10 cellular contexts compared by ENCODE assay signal in the genomic region with DNA sequence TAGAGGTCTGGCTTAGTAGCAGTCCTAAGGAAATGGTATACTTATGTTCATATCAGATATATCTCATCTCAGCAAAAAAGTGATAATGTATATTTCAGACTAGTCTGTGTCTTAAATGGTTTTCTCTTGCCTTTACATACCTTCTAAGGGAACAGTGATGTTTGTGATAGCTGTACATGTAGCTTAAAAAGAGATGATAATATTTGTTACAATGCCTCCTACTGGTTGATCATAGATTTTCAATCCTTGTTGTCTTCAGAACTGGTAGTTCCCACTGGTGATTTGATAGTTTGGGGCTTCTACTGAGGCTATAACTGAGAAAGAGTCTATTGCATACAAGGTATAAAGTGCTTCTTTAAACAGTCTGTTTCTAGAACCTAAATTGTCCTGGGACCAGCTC.
A peak's percentile ranks its signal among the peaks of the same experiment; 100 is the strongest.
DNase-seq lines count a peak whose midpoint lies in the region; ATAC-seq, FAIRE-seq and TF ChIP-seq lines count a peak whose summit lies in the region.
"Had no signal": no experiment of that assay in that cellular context is flagged by ENCODE, and none has a peak within 500 bp of the region (broad histone marks: within the 10 kb centered on the region; RNA-seq: fewer than 3 reads in every experiment).

No MANE protein-coding gene starts in this region.

- H3K4me3 ChIP-seq in bronchial epithelial cell (ENCODE audit: low read depth, low read length) (no peak overlapping the region), retinal pigment epithelial cell (ENCODE audit: low read length) (no peak overlapping the region)

- no peaks in the 10 kb centered on the region for H3K36me3 ChIP-seq in bronchial epithelial cell (ENCODE audit: control insufficient read depth, insufficient read depth, low read length)

- TF ChIP-seq CTCF in bronchial epithelial cell (IDR thresholded peaks at IDR 0.05; ENCODE audit: insufficient read depth, low read length, severe bottlenecking) (peak; percentile 24), retinal pigment epithelial cell (conservative IDR thresholded peaks at IDR 0.05; ENCODE audit: low read depth, low read length) (peak; percentile 42)

- H3K27ac Mint-ChIP-seq in activated T-helper 1 cell treated with anti-CD3 and anti-CD28 coated beads, Interleukin-12 subunit alpha, Interleukin-12 subunit beta, Interleukin-2, Interleukin-4 antibody, amounts not matched to agents 30 ng/mL and 10 ng/mL and 1 ng/mL, durations not matched to agents 14 hours and 24 hours and 36 hours = no peak overlapping the region
- H3K27ac Mint-ChIP-seq: dendritic cell treated with granulocyte-macrophage colony-stimulating factor and Interleukin-4, amounts not matched to agents 40 ng/mL and 50 ng/mL, for 4 days; memory B cell had no signal

- peaks cover 4% of the 10 kb centered on the region for H3K27me3 Mint-ChIP-seq in activated T-helper 1 cell treated with anti-CD3 and anti-CD28 coated beads, Interleukin-12 subunit alpha, Interleukin-12 subunit beta, Interleukin-2, Interleukin-4 antibody, amounts not matched to agents 30 ng/mL and 10 ng/mL and 1 ng/mL, durations not matched to agents 14 hours and 24 hours and 36 hours (ENCODE audit: insufficient read depth)
- H3K27me3 Mint-ChIP-seq: memory B cell had no signal

- no peaks in the 10 kb centered on the region for H3K4me1 Mint-ChIP-seq in activated T-helper 1 cell treated with anti-CD3 and anti-CD28 coated beads, Interleukin-12 subunit alpha, Interleukin-12 subunit beta, Interleukin-2, Interleukin-4 antibody, amounts not matched to agents 30 ng/mL and 10 ng/mL and 1 ng/mL, durations not matched to agents 14 hours and 24 hours and 36 hours (ENCODE audit: low read depth)

- DNase-seq in SIG-M5 treated with dmso at 0.1 percent for 504 hours (lab: John Stamatoyannopoulos, UW; ENCODE audit: unreplicated experiment) (peak; percentile 7), SIG-M5 (lab: John Stamatoyannopoulos, UW) (no peak), MV-4-11 (lab: John Stamatoyannopoulos, UW) (peak; percentile 8), bronchial epithelial cell (ENCODE audit: low read depth) (peak; percentile 44), retinal pigment epithelial cell (ENCODE audit: low read depth) (no peak), NCI-H2029 treated with DMSO at 0.1 percent for 48 hours (lab: John Stamatoyannopoulos, UW) (no peak)
- no peak for DNase-seq in activated T-helper 1 cell treated with anti-CD3 and anti-CD28 coated beads, Interleukin-12 subunit alpha, Interleukin-12 subunit beta, Interleukin-2, Interleukin-4 antibody, amounts not matched to agents 30 ng/mL and 10 ng/mL and 1 ng/mL, durations not matched to agents 14 hours and 24 hours and 36 hours (ENCODE audit: low spot score)

- ATAC-seq in HG03025 (IDR thresholded peaks at IDR 0.05; ENCODE audit: low FRiP score, unreplicated experiment) = no peak

- no peak for FAIRE-seq in bronchial epithelial cell (lab: Jason Lieb, UNC)

- H3K4me3 Mint-ChIP-seq in activated T-helper 1 cell treated with anti-CD3 and anti-CD28 coated beads, Interleukin-12 subunit alpha, Interleukin-12 subunit beta, Interleukin-2, Interleukin-4 antibody, amounts not matched to agents 30 ng/mL and 10 ng/mL and 1 ng/mL, durations not matched to agents 14 hours and 24 hours and 36 hours = no peak overlapping the region
- H3K4me3 Mint-ChIP-seq: dendritic cell treated with granulocyte-macrophage colony-stimulating factor and Interleukin-4, amounts not matched to agents 40 ng/mL and 50 ng/mL, for 4 days; memory B cell had no signal

- no peaks in the 10 kb centered on the region for H3K36me3 Mint-ChIP-seq in activated T-helper 1 cell treated with anti-CD3 and anti-CD28 coated beads, Interleukin-12 subunit alpha, Interleukin-12 subunit beta, Interleukin-2, Interleukin-4 antibody, amounts not matched to agents 30 ng/mL and 10 ng/mL and 1 ng/mL, durations not matched to agents 14 hours and 24 hours and 36 hours (ENCODE audit: low read depth)
- H3K36me3 Mint-ChIP-seq: memory B cell had no signal

- H3K27me3 ChIP-seq in bronchial epithelial cell (ENCODE audit: control insufficient read depth, insufficient read depth, low read length) = no peaks in the 10 kb centered on the region

- no peaks in the 10 kb centered on the region for H3K9me3 Mint-ChIP-seq in activated T-helper 1 cell treated with anti-CD3 and anti-CD28 coated beads, Interleukin-12 subunit alpha, Interleukin-12 subunit beta, Interleukin-2, Interleukin-4 antibody, amounts not matched to agents 30 ng/mL and 10 ng/mL and 1 ng/mL, durations not matched to agents 14 hours and 24 hours and 36 hours
- H3K9me3 Mint-ChIP-seq: dendritic cell treated with granulocyte-macrophage colony-stimulating factor and Interleukin-4, amounts not matched to agents 40 ng/mL and 50 ng/mL, for 4 days; memory B cell had no signal

- intact Hi-C loops in activated T-helper 1 cell treated with anti-CD3 and anti-CD28 coated beads, Interleukin-12 subunit alpha, Interleukin-12 subunit beta, Interleukin-2, Interleukin-4 antibody, amounts not matched to agents 30 ng/mL and 10 ng/mL and 1 ng/mL, durations not matched to agents 14 hours and 24 hours and 36 hours (cut with micrococcal nuclease) = loop anchor here (5.0 kb wide), 1 partner anchor 282 kb away; no protein-coding TSS in a partner anchor

Comparison
In these comparisons a context has a peak if more than half of its experiments do, and no peak if none do; other contexts are left out.
1. DNase-seq: peak in SIG-M5 treated with dmso at 0.1 percent for 504 hours (single experiment), MV-4-11 (single experiment) and bronchial epithelial cell (single experiment); none in SIG-M5 (single experiment), retinal pigment epithelial cell (single experiment), activated T-helper 1 cell treated with anti-CD3 and anti-CD28 coated beads, Interleukin-12 subunit alpha, Interleukin-12 subunit beta, Interleukin-2, Interleukin-4 antibody, amounts not matched to agents 30 ng/mL and 10 ng/mL and 1 ng/mL, durations not matched to agents 14 hours and 24 hours and 36 hours (single experiment) and NCI-H2029 treated with DMSO at 0.1 percent for 48 hours (single experiment).